Comparison of ENCODE assay signal across 11 cellular contexts in genomic region chr17:9356488-9356911, GRCh38.
A peak's percentile ranks its signal among the peaks of the same experiment; 100 is the strongest.
DNase-seq lines count a peak whose midpoint lies in the region; ATAC-seq, FAIRE-seq and TF ChIP-seq lines count a peak whose summit lies in the region.
"Had no signal": no experiment of that assay in that cellular context is flagged by ENCODE, and none has a peak within 500 bp of the region (broad histone marks: within the 10 kb centered on the region; RNA-seq: fewer than 3 reads in every experiment).

No MANE protein-coding gene starts in this region.

- CTCF ChIA-PET in GM12878 (lab: Yijun Ruan, JAX), result interaction anchor here (0.6 to 1.4 kb wide), 2 partner anchors 50 to 314 kb away, joined by 3 to 4 read pairs; no protein-coding TSS in a partner anchor

- TF ChIP-seq EP300 in GM12878 (IDR thresholded peaks at IDR 0.05; ENCODE audit: borderline replicate concordance in 1 of 2, control insufficient read depth in 1 of 2, low read depth in 2 of 2, low read length in 2 of 2), result no peak

- H3K36me3 ChIP-seq in GM12878 (ENCODE audit: control insufficient read depth in 2 of 2, insufficient read depth in 2 of 2, low read length in 1 of 2) (no peaks in the 10 kb centered on the region), lower lobe of right lung (no peaks in the 10 kb centered on the region)
- H3K36me3 ChIP-seq: vagina had no signal

- in situ Hi-C loops in GM12878 (cut with MboI), result no loop called here

- H3K27ac ChIP-seq in GM12878 (ENCODE audit: control insufficient read depth, insufficient read depth) (no peak overlapping the region; the same call in 1 of the 2 replicates), lower lobe of right lung (no peak overlapping the region)
- H3K27ac ChIP-seq: vagina had no signal

- no peaks in the 10 kb centered on the region for H4K20me1 ChIP-seq in GM12878 (ENCODE audit: control insufficient read depth, insufficient read depth)

- TF ChIP-seq RAD21 in GM12878 (IDR thresholded peaks at IDR 0.05; ENCODE audit: insufficient read depth, low read depth, low read length), result no peak

- DNase-seq in Ammon's horn (ENCODE audit: low spot score), result peak; percentile 85
- peak; percentile 45 to 48 for DNase-seq in Kasumi-1 (lab: John Stamatoyannopoulos, UW)
- no peak for DNase-seq in GM12878 (ENCODE audit: low read depth, low spot score)
- DNase-seq in lower lobe of right lung, result peak; percentile 55
- DNase-seq in T-helper 1 cell, result no peak
- DNase-seq in NCI-H1694 (lab: John Stamatoyannopoulos, UW), result no peak
- DNase-seq in COLO668 (lab: John Stamatoyannopoulos, UW; ENCODE audit: unreplicated experiment), result no peak
- no peak for DNase-seq in NCI-H446 treated with DMSO at 0.1 percent for 48 hours (lab: John Stamatoyannopoulos, UW)
- DNase-seq: activated CD4-positive, alpha-beta T cell treated with anti-CD3 and anti-CD28 coated beads, Interleukin-2, amount 50 U/mL, for 48 hours; stimulated activated CD8-positive, alpha-beta memory T cell treated with anti-CD3 and anti-CD28 coated beads, Interleukin-4, amount 100 ng/mL, for 48 hours had no signal

- no peak for FAIRE-seq in GM12878 (lab: Jason Lieb, UNC)

- peak overlapping the region; percentile 34 for H3K4me2 ChIP-seq in GM12878 (ENCODE audit: control insufficient read depth, insufficient read depth)

- POLR2A ChIA-PET in GM12878 (lab: Charles Lee), result interaction anchor here (0.5 kb wide), 1 partner anchor 37 kb away, joined by 5 read pairs; no protein-coding TSS in a partner anchor

- H3K9me3 ChIP-seq in GM12878 (replicated peaks; ENCODE audit: control insufficient read depth, insufficient read depth, low read length) (no peaks in the 10 kb centered on the region), lower lobe of right lung (no peaks in the 10 kb centered on the region)
- H3K9me3 ChIP-seq: vagina had no signal

- no peak for TF ChIP-seq POLR2A in GM12878 (IDR thresholded peaks at IDR 0.05; ENCODE audit: low read depth, low read length)

- no peak overlapping the region for H3K4me3 ChIP-seq in GM12878
- no peak overlapping the region for H3K4me3 ChIP-seq in lower lobe of right lung
- H3K4me3 ChIP-seq: vagina had no signal

- peak; percentile 45 for ATAC-seq in GM12878
- peak; percentile 41 to 75 for ATAC-seq in lower lobe of right lung

- SMC1A ChIA-PET in GM12878 (lab: Charles Lee; ENCODE audit: uncharacterized antibody, unreplicated experiment), result interaction anchor here (0.7 kb wide), 1 partner anchor 57 kb away, joined by 3 read pairs; no protein-coding TSS in a partner anchor

- H3K79me2 ChIP-seq in GM12878 (ENCODE audit: control insufficient read depth, insufficient read depth, low read length), result no peaks in the 10 kb centered on the region

- RAD21 ChIA-PET in GM12878 (lab: Charles Lee; ENCODE audit: unreplicated experiment), result no interaction called here

- intact Hi-C loops in GM12878 (cut with micrococcal nuclease; ENCODE audit: unreplicated experiment) (no loop called here), lower lobe of right lung (cut with DNase I) (no loop called here)

- H3K27me3 ChIP-seq in GM12878 (replicated peaks in 1 of 2; ENCODE audit: control insufficient read depth in 2 of 2, insufficient read depth in 2 of 2, low read length in 1 of 2) (no peaks in the 10 kb centered on the region), lower lobe of right lung (ENCODE audit: low read depth) (no peaks in the 10 kb centered on the region)
- H3K27me3 ChIP-seq: vagina had no signal

- no TSS peak for BruUV-seq in GM12878 (replicated peaks; lab: Mats Ljungman, UMichigan)

- H3K4me1 ChIP-seq in GM12878 (ENCODE audit: control insufficient read depth, insufficient read depth, low read length) (peaks cover 6% of the 10 kb centered on the region), lower lobe of right lung (peaks cover 6% of the 10 kb centered on the region)
- H3K4me1 ChIP-seq: vagina had no signal

- TF ChIP-seq CTCF in GM12878 (IDR thresholded peaks at IDR 0.05 in 2 of 3, conservative IDR thresholded peaks at IDR 0.05 in 1 of 3; ENCODE audit: control insufficient read depth in 2 of 3, extremely low read depth in 1 of 3, insufficient read depth in 1 of 3, low read depth in 3 of 3, low read length in 3 of 3), result no peak
- no peak for TF ChIP-seq CTCF in lower lobe of right lung (IDR thresholded peaks at IDR 0.05)

- no peak overlapping the region for H2AFZ ChIP-seq in GM12878 (ENCODE audit: control insufficient read depth, low read depth, low read length)

- 22% methylated on average over 3 of the region's 3 CpGs for WGBS in GM12878 (ENCODE audit: insufficient coverage, insufficient replicate concordance, low lambda C conversion rate, missing lambda C conversion rate)

- no peak overlapping the region for H3K9ac ChIP-seq in GM12878 (ENCODE audit: control insufficient read depth, insufficient read depth, low read length)

TF ChIP-seq in GM12878, 131 proteins besides CTCF, POLR2A, EP300 and RAD21:
- TF ChIP-seq SIX5 (IDR thresholded peaks at IDR 0.05; ENCODE audit: low read depth, low read length, severe bottlenecking) (peak; percentile 15), SRF (IDR thresholded peaks at IDR 0.05; ENCODE audit: low read depth in 2 of 2, low read length in 2 of 2) (no peak), GABPA (IDR thresholded peaks at IDR 0.05; ENCODE audit: low read depth) (peak; percentile 46; the same call in 1 of the 2 replicates), PAX5 (IDR thresholded peaks at IDR 0.05; ENCODE audit: borderline replicate concordance, low read depth, low read length) (no peak)

Comparison
In these comparisons a context has a peak if more than half of its experiments do, and no peak if none do; other contexts are left out.
1. DNase-seq: peak in Ammon's horn (single experiment), Kasumi-1 (2 of 2) and lower lobe of right lung (single experiment); none in GM12878 (single experiment), T-helper 1 cell (0 of 5), NCI-H1694 (single experiment), COLO668 (single experiment) and NCI-H446 treated with DMSO at 0.1 percent for 48 hours (single experiment).